Comparison of ENCODE assay signal across 8 cellular contexts in the genomic region with DNA sequence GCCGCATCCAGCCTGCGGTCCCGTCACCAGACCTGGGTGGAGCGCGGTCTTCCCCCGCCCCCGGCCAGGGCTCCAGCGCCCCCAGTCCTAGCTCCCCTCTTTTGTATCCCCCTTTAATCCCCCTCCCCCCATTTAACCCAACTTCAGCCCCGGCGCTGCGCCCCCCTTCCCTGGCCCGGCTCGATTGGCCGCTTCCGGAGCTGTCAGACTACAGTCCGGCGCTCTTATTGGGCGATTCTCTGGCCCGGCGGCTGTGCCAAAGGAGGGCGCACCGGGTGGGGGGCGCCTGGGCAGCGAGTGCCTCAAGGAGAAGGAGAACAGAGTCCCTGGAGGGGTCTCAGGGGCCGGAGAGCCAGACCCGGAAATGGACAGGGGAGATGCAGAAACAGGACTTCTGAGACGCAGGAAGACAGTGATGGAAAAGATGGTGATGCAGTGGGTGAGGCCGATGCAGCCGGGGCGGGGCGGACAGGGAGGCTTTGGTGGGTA. TPM values are rescaled to one million over a fixed set of nuclear protein-coding genes. Genes with fewer than 3 reads are reported as not detected.
DNase-seq lines count a peak whose midpoint lies in the region; FAIRE-seq and TF ChIP-seq lines count a peak whose summit lies in the region.

No MANE protein-coding gene starts in this region.

- peak overlapping the region in 1 of 2 donors; percentile 23 for H3K27ac ChIP-seq in mucosa of rectum (ENCODE audit: low read depth in 2 of 2, low read length in 2 of 2)

- H3K36me3 ChIP-seq in mucosa of rectum (ENCODE audit: control insufficient read depth in 2 of 2, insufficient read depth in 2 of 2, low read length in 2 of 2) = no peaks in the 10 kb centered on the region

- H3K9me3 ChIP-seq in mucosa of rectum (ENCODE audit: control insufficient read depth in 2 of 2, low read length in 2 of 2) = no peaks in the 10 kb centered on the region

- H3K27me3 ChIP-seq in mucosa of rectum (ENCODE audit: control insufficient read depth in 2 of 2, insufficient read depth in 2 of 2, low read length in 2 of 2) = peaks cover 21% of the 10 kb centered on the region in 2 donors

- H3K36me3 Mint-ChIP-seq in activated naive CD4-positive, alpha-beta T cell treated with anti-CD3 and anti-CD28 coated beads, Interleukin-2, amount 50 U/mL, for 24 hours = no peaks in the 10 kb centered on the region
- peaks cover 4% of the 10 kb centered on the region for H3K36me3 Mint-ChIP-seq in endothelial cell (ENCODE audit: low read depth, unreplicated experiment)

- H3K27ac Mint-ChIP-seq in activated naive CD4-positive, alpha-beta T cell treated with anti-CD3 and anti-CD28 coated beads, Interleukin-2, amount 50 U/mL, for 24 hours = no peak overlapping the region
- H3K27ac Mint-ChIP-seq in endothelial cell (ENCODE audit: unreplicated experiment) = no peak overlapping the region

- H3K9me3 Mint-ChIP-seq in activated naive CD4-positive, alpha-beta T cell treated with anti-CD3 and anti-CD28 coated beads, Interleukin-2, amount 50 U/mL, for 24 hours = no peaks in the 10 kb centered on the region
- H3K9me3 Mint-ChIP-seq in endothelial cell (ENCODE audit: unreplicated experiment) = no peaks in the 10 kb centered on the region

- no peak for FAIRE-seq in urothelium cell line (lab: Jason Lieb, UNC)

- peaks cover 23% of the 10 kb centered on the region for H3K27me3 Mint-ChIP-seq in activated naive CD4-positive, alpha-beta T cell treated with anti-CD3 and anti-CD28 coated beads, Interleukin-2, amount 50 U/mL, for 24 hours
- H3K27me3 Mint-ChIP-seq in endothelial cell (ENCODE audit: unreplicated experiment) = peaks cover 13% of the 10 kb centered on the region

- peak overlapping the region; percentile 73 for H3K4me3 Mint-ChIP-seq in activated naive CD4-positive, alpha-beta T cell treated with anti-CD3 and anti-CD28 coated beads, Interleukin-2, amount 50 U/mL, for 24 hours
- H3K4me3 Mint-ChIP-seq in endothelial cell (ENCODE audit: unreplicated experiment) = no peak overlapping the region

- H3K9ac ChIP-seq in mucosa of rectum (ENCODE audit: low read depth in 1 of 2, low read length in 2 of 2) = no peak overlapping the region

- peaks cover 6 to 7% of the 10 kb centered on the region in 2 donors for H3K4me1 ChIP-seq in mucosa of rectum (ENCODE audit: control insufficient read depth in 2 of 2, insufficient read depth in 2 of 2, low read length in 2 of 2)

- peak overlapping the region; percentile 38 to 56 for H3K4me3 ChIP-seq in mucosa of rectum (ENCODE audit: low read length in 2 of 2)

- DNase-seq in activated naive CD4-positive, alpha-beta T cell (lab: John Stamatoyannopoulos, UW) = no peak
- DNase-seq in ecto neural progenitor cell (ENCODE audit: low spot score) (peak; percentile 75), urothelium cell line (ENCODE audit: low spot score) (peak; percentile 61), kidney tubule cell (ENCODE audit: low spot score) (no peak), endothelial cell (ENCODE audit: low spot score) (no peak), NCI-H1048 (lab: John Stamatoyannopoulos, UW) (no peak)

- TF ChIP-seq CTCF in endothelial cell (IDR thresholded peaks at IDR 0.05; ENCODE audit: unreplicated experiment) = no peak

- peaks cover 7% of the 10 kb centered on the region for H3K4me1 Mint-ChIP-seq in activated naive CD4-positive, alpha-beta T cell treated with anti-CD3 and anti-CD28 coated beads, Interleukin-2, amount 50 U/mL, for 24 hours
- H3K4me1 Mint-ChIP-seq in endothelial cell (ENCODE audit: unreplicated experiment) = peaks cover 4% of the 10 kb centered on the region

RNA-seq across cellular contexts. Expression of gene ADCY5, which starts 1.1 kb away (rescaled TPM):
- total RNA-seq in endothelial cell (ENCODE audit: unreplicated experiment) = 1.0 TPM

Comparison
In these comparisons a context has a peak if more than half of its experiments do, and no peak if none do; other contexts are left out.
1. DNase-seq: peak in ecto neural progenitor cell (single experiment) and urothelium cell line (single experiment); none in activated naive CD4-positive, alpha-beta T cell (0 of 4), kidney tubule cell (single experiment), endothelial cell (single experiment) and NCI-H1048 (single experiment).